ENCODE assay signal across 9 cellular contexts in genomic region chr14:103872492-103873113, GRCh38. TPM values are rescaled to one million over a fixed set of nuclear protein-coding genes. Genes with fewer than 3 reads are reported as not detected.
DNase-seq lines count a peak whose midpoint lies in the region; ATAC-seq lines count a peak whose summit lies in the region.
"Had no signal": no experiment of that assay in that cellular context is flagged by ENCODE, and none has a peak within 500 bp of the region (broad histone marks: within the 10 kb centered on the region; RNA-seq: fewer than 3 reads in every experiment).

No MANE protein-coding gene starts in this region.

- peak; percentile 23 for ATAC-seq in GM18868 (IDR thresholded peaks at IDR 0.05; ENCODE audit: unreplicated experiment)

- 47 to 49% methylated on average over 12 of the region's 12 CpGs for WGBS in esophagus, 2 donors

- peak overlapping the region; percentile 49 for H3K27ac ChIP-seq in KOPT-K1 (ENCODE audit: low read depth, low read length, poor library complexity, severe bottlenecking)
- peak overlapping the region; percentile 44 for H3K27ac ChIP-seq in esophagus (ENCODE audit: low read depth in 2 of 2, low read length in 1 of 2)
- H3K27ac ChIP-seq in skin epidermis: peak overlapping the region in 17 of 21 experiments; percentile 4 to 83 (median 56)

- DNase-seq in AG20443 (ENCODE audit: low spot score): no peak
- DNase-seq in NCI-H2196 (lab: John Stamatoyannopoulos, UW; ENCODE audit: unreplicated experiment): no peak
- DNase-seq in NCI-H2171 treated with DMSO at 0.1 percent for 48 hours (lab: John Stamatoyannopoulos, UW): no peak
- DNase-seq in retina: no peak
- DNase-seq: foreskin melanocyte had no signal

- H3K9me3 ChIP-seq in KOPT-K1 (ENCODE audit: insufficient read depth, low read length, poor library complexity, severe bottlenecking) (no peaks in the 10 kb centered on the region), esophagus (ENCODE audit: control insufficient read depth in 2 of 2, insufficient read depth in 1 of 2, low read depth in 1 of 2, low read length in 1 of 2) (no peaks in the 10 kb centered on the region)

- H3K4me3 ChIP-seq in esophagus (ENCODE audit: low read depth in 1 of 2, low read length in 2 of 2) (peak overlapping the region; percentile 48 to 49), skin epidermis (peak overlapping the region; percentile 12 to 43 (median 35))

- peaks cover 10 to 34% of the 10 kb centered on the region in 2 donors for H3K4me1 ChIP-seq in esophagus (ENCODE audit: control insufficient read depth in 2 of 2, insufficient read depth in 2 of 2, low read length in 1 of 2)

- H3K36me3 ChIP-seq in KOPT-K1 (ENCODE audit: insufficient read depth, low read length): no peaks in the 10 kb centered on the region
- no peaks in the 10 kb centered on the region for H3K36me3 ChIP-seq in esophagus (ENCODE audit: control insufficient read depth in 2 of 2, insufficient read depth in 2 of 2, low read length in 1 of 2)

- no peaks in the 10 kb centered on the region for H3K27me3 ChIP-seq in esophagus (ENCODE audit: control insufficient read depth in 1 of 2, insufficient read depth in 2 of 2, low read length in 2 of 2)

RNA-seq across cellular contexts. Expression of gene PPP1R13B, which starts 25.2 kb away (rescaled TPM):
- polyA plus RNA-seq in esophagus: 10 to 100 TPM; 16.4 to 28.4 TPM

RNA-seq across cellular contexts. Expression of gene TDRD9, which starts 55.7 kb away (rescaled TPM):
- polyA plus RNA-seq in esophagus: under 1 TPM; 0.28 to 0.39 TPM
